8 cellular contexts compared by ENCODE assay signal in genomic region chrX:16711219-16712115, GRCh38. TPM values are rescaled to one million over a fixed set of nuclear protein-coding genes. Genes with fewer than 3 reads are reported as not detected.
DNase-seq lines count a peak whose midpoint lies in the region; ATAC-seq, FAIRE-seq and TF ChIP-seq lines count a peak whose summit lies in the region.

No MANE protein-coding gene starts in this region.

- peaks cover 0 to 3% (median 0%) of the 10 kb centered on the region in 6 donors for H3K36me3 ChIP-seq in spleen

- TF ChIP-seq RAD21 in A549 (conservative IDR thresholded peaks at IDR 0.05 in 1 of 2, IDR thresholded peaks at IDR 0.05 in 1 of 2), result no peak

- TF ChIP-seq CTCF in A549 (IDR thresholded peaks at IDR 0.05) (no peak), GM13976 (IDR thresholded peaks at IDR 0.05; ENCODE audit: borderline replicate concordance, control extremely low read depth, extremely low read depth, insufficient read depth, missing control alignments) (no peak), spleen (IDR thresholded peaks at IDR 0.05 in 8 of 11, conservative IDR thresholded peaks at IDR 0.05 in 3 of 11) (no peak)

- in situ Hi-C loops in GM13976 (cut with MboI; ENCODE audit: low sequenced_read_pairs, unreplicated experiment), result no loop called here

- CTCF ChIA-PET in A549 (lab: Yijun Ruan, JAX), result interaction anchor here (1.4 kb wide), 1 partner anchor 16 kb away, joined by 5 read pairs; no protein-coding TSS in a partner anchor

- FAIRE-seq in A549 (lab: Jason Lieb, UNC), result no peak

- no peak for TF ChIP-seq EP300 in A549 (IDR thresholded peaks at IDR 0.05)

- ATAC-seq in A549 (no peak; a peak in 1 of 6 replicates), HG03159 (IDR thresholded peaks at IDR 0.05; ENCODE audit: unreplicated experiment) (peak; percentile 12)

- H3K27me3 Mint-ChIP-seq in activated naive CD8-positive, alpha-beta T cell treated with anti-CD3 and anti-CD28 coated beads for 36 hours, result no peaks in the 10 kb centered on the region

- peaks cover 19% of the 10 kb centered on the region for H3K4me1 Mint-ChIP-seq in activated naive CD8-positive, alpha-beta T cell treated with anti-CD3 and anti-CD28 coated beads for 36 hours

- H3K36me3 Mint-ChIP-seq in activated naive CD8-positive, alpha-beta T cell treated with anti-CD3 and anti-CD28 coated beads for 36 hours, result peaks cover 4% of the 10 kb centered on the region

- H3K4me1 ChIP-seq in A549, result no peaks in the 10 kb centered on the region
- peaks cover 0 to 13% (median 1%) of the 10 kb centered on the region in 6 donors for H3K4me1 ChIP-seq in spleen

- peak overlapping the region; percentile 98 for H3K4me3 ChIP-seq in A549
- peak overlapping the region; percentile 48 to 74 (median 60) for H3K4me3 ChIP-seq in spleen

- no peak for TF ChIP-seq POLR2A in A549 (IDR thresholded peaks at IDR 0.05; ENCODE audit: low read length)
- no peak for TF ChIP-seq POLR2A in spleen (IDR thresholded peaks at IDR 0.05)

- WGBS in A549 (ENCODE audit: missing lambda C conversion rate), result 43% methylated on average over 18 of the region's 40 CpGs
- 10 to 32% (median 24%) methylated on average over 14 to 40 of the region's 40 CpGs for WGBS in spleen, 5 donors

- no peaks in the 10 kb centered on the region for H3K9me3 Mint-ChIP-seq in activated naive CD8-positive, alpha-beta T cell treated with anti-CD3 and anti-CD28 coated beads for 36 hours

- DNase-seq in A549 (ENCODE audit: low read depth in 1 of 2, low spot score in 1 of 2), result no peak
- DNase-seq in GM13976 (ENCODE audit: low spot score), result peak; percentile 26
- DNase-seq in activated naive CD8-positive, alpha-beta T cell treated with anti-CD3 and anti-CD28 coated beads for 36 hours, result peak; percentile 7
- DNase-seq in iPS-NIHi11 (ENCODE audit: low spot score), result peak; percentile 4
- DNase-seq in spleen, result no peak
- no peak for DNase-seq in NCI-H226
- DNase-seq in activated CD4-positive, alpha-beta T cell treated with anti-CD3 and anti-CD28 coated beads for 4 hours, result no peak

- H3K4me2 ChIP-seq in A549, result peak overlapping the region; percentile 94

- peak overlapping the region; percentile 68 for H3K27ac Mint-ChIP-seq in activated naive CD8-positive, alpha-beta T cell treated with anti-CD3 and anti-CD28 coated beads for 36 hours

- H3K9me3 ChIP-seq in A549 (no peaks in the 10 kb centered on the region), spleen (no peaks in the 10 kb centered on the region)

- POLR2A ChIA-PET in A549 (lab: Yijun Ruan, JAX), result interaction anchor here (0.7 to 2.2 kb wide), 2 partner anchors 60 to 1037 kb away, joined by 3 to 11 read pairs; no protein-coding TSS in a partner anchor

- H3K27ac ChIP-seq in A549 (peak overlapping the region; percentile 97), spleen (peak overlapping the region; percentile 21 to 82 (median 74))

- intact Hi-C loops in spleen (cut with DNase I; ENCODE audit: low total_unique reads), result no loop called here

- H3K4me3 Mint-ChIP-seq in activated naive CD8-positive, alpha-beta T cell treated with anti-CD3 and anti-CD28 coated beads for 36 hours, result peak overlapping the region; percentile 78

- peaks cover 0 to 27% (median 14%) of the 10 kb centered on the region in 7 donors for H3K27me3 ChIP-seq in spleen (replicated peaks in 1 of 7)

TF ChIP-seq in A549, 52 proteins besides CTCF, POLR2A, EP300 and RAD21:
- TF ChIP-seq ZFP36 (IDR thresholded peaks at IDR 0.05; ENCODE audit: borderline replicate concordance, partially characterized antibody), result no peak
- no peak for TF ChIP-seq USF2 (IDR thresholded peaks at IDR 0.05)
- 0 out of 2 replicates have a peak, but pooled peaks have one; percentile 1 for TF ChIP-seq E2F6 (IDR thresholded peaks at IDR 0.05; ENCODE audit: borderline replicate concordance, low read depth)
- TF ChIP-seq HEYL (CRISPR knock-in tag; IDR thresholded peaks at IDR 0.05), result no peak
- no peak for TF ChIP-seq HOXA7 (CRISPR knock-in tag; IDR thresholded peaks at IDR 0.05)
- TF ChIP-seq CEBPB (IDR thresholded peaks at IDR 0.05), result no peak
- no peak for TF ChIP-seq PBX3 (IDR thresholded peaks at IDR 0.05)
TF ChIP-seq in A549: peak in this region for 1.

RNA-seq across cellular contexts. Expression of gene CTPS2, which starts 1.0 kb away (rescaled TPM):
- polyA plus RNA-seq in A549 (2011; rRNA removed), result 16.8 and 18.5 TPM in 2 replicates
- polyA plus RNA-seq in A549 (2012; cell fraction: cytosol; rRNA removed), result 3.5 and 3.8 TPM in 2 replicates
- polyA plus RNA-seq in A549 (2012; cell fraction: nucleus; rRNA removed), result 4.4 and 7.5 TPM in 2 replicates
- 10.8 to 11.5 TPM (median 11.1 TPM) in 3 replicates for polyA plus RNA-seq in A549 (2017; fragmentation: RNase III; extraction: RNeasy Plus Mini Kit Qiagen cat#74134 plus additional on column Dnase treatment)
- 13.9 TPM in 2 replicates for polyA minus RNA-seq in A549 (2011; rRNA and poly(A)+ RNA removed)
- 1 to 10 TPM; 6.6 to 7.1 TPM for total RNA-seq in activated naive CD8-positive, alpha-beta T cell treated with anti-CD3 and anti-CD28 coated beads for 36 hours
- total RNA-seq in spleen, result 10 to 100 TPM in 4 of 7 donors, 1 to 10 TPM in 3; 5.6 to 11.7 (median 10.6) TPM
- polyA plus RNA-seq in spleen, result 1 to 10 TPM; 5.3 to 9.8 (median 6.8) TPM

RNA-seq across cellular contexts. Expression of gene SYAP1, which starts 7.9 kb away (rescaled TPM):
- polyA plus RNA-seq in A549 (2011; rRNA removed) (15.7 and 18.9 TPM in 2 replicates), A549 (2017; fragmentation: RNase III; extraction: RNeasy Plus Mini Kit Qiagen cat#74134 plus additional on column Dnase treatment) (20.6 to 21.1 TPM (median 20.9 TPM) in 3 replicates), spleen (1 to 10 TPM; 6.9 to 7.6 (median 6.9) TPM)
- polyA plus RNA-seq in A549 (2012; cell fraction: cytosol; rRNA removed), result 7.6 and 7.7 TPM in 2 replicates
- 2.5 and 4.1 TPM in 2 replicates for polyA plus RNA-seq in A549 (2012; cell fraction: nucleus; rRNA removed)
- 8.1 and 9.6 TPM in 2 replicates for polyA minus RNA-seq in A549 (2011; rRNA and poly(A)+ RNA removed)
- total RNA-seq in activated naive CD8-positive, alpha-beta T cell treated with anti-CD3 and anti-CD28 coated beads for 36 hours, result 10 to 100 TPM; 20.6 to 22.3 TPM
- total RNA-seq in spleen, result 10 to 100 TPM; 16.7 to 23.2 (median 19.7) TPM

Comparison
In these comparisons a context has a peak if more than half of its experiments do, and no peak if none do; other contexts are left out.
1. DNase-seq: peak in GM13976 (single experiment), activated naive CD8-positive, alpha-beta T cell treated with anti-CD3 and anti-CD28 coated beads for 36 hours (single experiment) and iPS-NIHi11 (single experiment); none in A549 (0 of 2), spleen (single experiment), NCI-H226 (single experiment) and activated CD4-positive, alpha-beta T cell treated with anti-CD3 and anti-CD28 coated beads for 4 hours (0 of 2).